Comparison of ENCODE assay signal across 24 cellular contexts in the genomic region with DNA sequence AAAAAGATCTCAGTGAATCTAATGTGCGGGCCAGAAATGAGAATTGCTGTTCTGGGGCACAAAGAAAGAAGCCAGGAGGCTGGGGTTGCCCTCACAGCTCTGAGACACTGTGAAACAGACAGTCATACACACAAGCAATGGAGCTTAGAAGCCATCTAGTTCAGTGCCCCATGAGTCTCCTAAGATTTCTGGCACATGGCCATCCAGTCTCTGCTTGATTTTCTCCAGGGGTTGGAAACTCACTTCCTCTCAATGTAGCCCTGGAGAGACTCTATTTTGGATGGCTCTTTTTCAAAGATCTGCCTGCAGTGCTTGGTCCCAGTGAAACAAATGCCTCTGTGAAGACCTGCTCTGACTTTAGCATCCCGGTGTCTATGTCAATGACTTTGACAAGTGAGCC. TPM values are rescaled to one million over a fixed set of nuclear protein-coding genes. Genes with fewer than 3 reads are reported as not detected.
"Had no signal": no experiment of that assay in that cellular context is flagged by ENCODE, and none has a peak within 500 bp of the region (broad histone marks: within the 10 kb centered on the region; RNA-seq: fewer than 3 reads in every experiment).

No MANE protein-coding gene starts in this region.

- H3K27me3 ChIP-seq: adrenal gland, ascending aorta, thyroid gland had no signal

- H3K27me3 Mint-ChIP-seq: activated CD4-positive, alpha-beta T cell treated with anti-CD3 and anti-CD28 coated beads for 36 hours; activated naive CD8-positive, alpha-beta T cell; activated T-cell treated with anti-CD3 and anti-CD28 coated beads, Interleukin-2, amount 50 U/mL, for 24 hours had no signal

- H3K27ac Mint-ChIP-seq: activated CD4-positive, alpha-beta T cell treated with anti-CD3 and anti-CD28 coated beads for 36 hours; activated naive CD8-positive, alpha-beta T cell; activated T-cell treated with anti-CD3 and anti-CD28 coated beads, Interleukin-2, amount 50 U/mL, for 24 hours; activated T-helper 17 cell treated with anti-CD3 and anti-CD28 coated beads, Interleukin-2, amount 50 U/mL, for 72 hours; natural killer cell treated with Interleukin-12 subunit alpha and Interleukin-12 subunit beta and Interleukin-15 and Interleukin-18, amount 100 ng/mL, for 72 hours; WTC11 had no signal

- H3K4me1 ChIP-seq: adrenal gland, ascending aorta, foreskin keratinocyte, prostate gland had no signal

- H3K9me3 ChIP-seq: adrenal gland, ascending aorta, prostate gland, thyroid gland had no signal

- DNase-seq: activated CD4-positive, alpha-beta T cell treated with anti-CD3 and anti-CD28 coated beads for 36 hours; activated CD4-positive, alpha-beta T cell treated with anti-CD3 and anti-CD28 coated beads, Interleukin-2, amount 50 U/mL, for 4 hours; activated CD8-positive, alpha-beta memory T cell treated with anti-CD3 and anti-CD28 coated beads for 24 hours; activated CD8-positive, alpha-beta memory T cell treated with anti-CD3 and anti-CD28 coated beads, Interleukin-2, amount 50 U/mL, for 4 hours; activated T-cell treated with anti-CD3 and anti-CD28 coated beads, Interleukin-2, amount 50 U/mL, for 24 hours; adrenal gland; cortex of kidney; foreskin keratinocyte; kidney; mammary epithelial cell; stimulated activated CD4-positive, alpha-beta T cell treated with anti-CD3 and anti-CD28 coated beads, Interleukin-12 subunit alpha, Interleukin-12 subunit beta, amount 100 ng/mL, for 4 hours; stimulated activated CD4-positive, alpha-beta T cell treated with anti-CD3 and anti-CD28 coated beads, Interleukin-4, amount 100 ng/mL, for 4 hours; stimulated activated naive CD8-positive, alpha-beta T cell treated with anti-CD3 and anti-CD28 coated beads, Interleukin-15, Interleukin-2, amounts not matched to agents 100 U/mL and 50 U/mL, for 24 hours; substantia nigra; T-helper 1 cell; thyroid gland had no signal

- ATAC-seq: activated CD4-positive, alpha-beta T cell treated with anti-CD3 and anti-CD28 coated beads for 36 hours; activated T-helper 17 cell treated with anti-CD3 and anti-CD28 coated beads, Interleukin-2, amount 50 U/mL, for 72 hours; foreskin keratinocyte; left lobe of liver; natural killer cell treated with Interleukin-12 subunit alpha and Interleukin-12 subunit beta and Interleukin-15 and Interleukin-18, amount 100 ng/mL, for 72 hours; stimulated activated naive CD8-positive, alpha-beta T cell treated with anti-CD3 and anti-CD28 coated beads, Interleukin-15, Interleukin-2, amounts not matched to agents 100 U/mL and 50 U/mL, for 24 hours; WTC11 had no signal

- H3K4me3 Mint-ChIP-seq: activated CD4-positive, alpha-beta T cell treated with anti-CD3 and anti-CD28 coated beads for 36 hours; activated naive CD8-positive, alpha-beta T cell; activated T-cell treated with anti-CD3 and anti-CD28 coated beads, Interleukin-2, amount 50 U/mL, for 24 hours; activated T-helper 17 cell treated with anti-CD3 and anti-CD28 coated beads, Interleukin-2, amount 50 U/mL, for 72 hours; natural killer cell treated with Interleukin-12 subunit alpha and Interleukin-12 subunit beta and Interleukin-15 and Interleukin-18, amount 100 ng/mL, for 72 hours; WTC11 had no signal

- H3K4me1 Mint-ChIP-seq: activated CD4-positive, alpha-beta T cell treated with anti-CD3 and anti-CD28 coated beads for 36 hours; activated T-helper 17 cell treated with anti-CD3 and anti-CD28 coated beads, Interleukin-2, amount 50 U/mL, for 72 hours; WTC11 had no signal

- H3K4me3 ChIP-seq: adrenal gland, ascending aorta, prostate gland, thyroid gland had no signal

- H3K27ac ChIP-seq: adrenal gland, ascending aorta, foreskin keratinocyte, prostate gland had no signal

- H3K9me3 Mint-ChIP-seq: activated T-cell treated with anti-CD3 and anti-CD28 coated beads, Interleukin-2, amount 50 U/mL, for 24 hours; activated T-helper 17 cell treated with anti-CD3 and anti-CD28 coated beads, Interleukin-2, amount 50 U/mL, for 72 hours; natural killer cell treated with Interleukin-12 subunit alpha and Interleukin-12 subunit beta and Interleukin-15 and Interleukin-18, amount 100 ng/mL, for 72 hours; WTC11 had no signal

- H3K36me3 ChIP-seq: adrenal gland, ascending aorta, prostate gland, thyroid gland had no signal

- H3K36me3 Mint-ChIP-seq: activated naive CD8-positive, alpha-beta T cell; natural killer cell treated with Interleukin-12 subunit alpha and Interleukin-12 subunit beta and Interleukin-15 and Interleukin-18, amount 100 ng/mL, for 72 hours; WTC11 had no signal

RNA-seq across cellular contexts. Expression of a gene that starts 38.6 kb away (rescaled TPM):
- total RNA-seq: fibroblast of lung, mammary epithelial cell had no signal
- polyA plus RNA-seq: fibroblast of lung, foreskin keratinocyte had no signal
